In genomic region chr3:105832618-105833017, GRCh38 we compare ENCODE assay signal across 19 cellular contexts. TPM values are rescaled to one million over a fixed set of nuclear protein-coding genes. Genes with fewer than 3 reads are reported as not detected.
DNase-seq lines count a peak whose midpoint lies in the region; ATAC-seq, FAIRE-seq and TF ChIP-seq lines count a peak whose summit lies in the region.
"Had no signal": no experiment of that assay in that cellular context is flagged by ENCODE, and none has a peak within 500 bp of the region (broad histone marks: within the 10 kb centered on the region; RNA-seq: fewer than 3 reads in every experiment).

No MANE protein-coding gene starts in this region.

- no peaks in the 10 kb centered on the region for H3K36me3 ChIP-seq in neural cell (ENCODE audit: insufficient read depth, low read length)
- H3K36me3 ChIP-seq: lower lobe of right lung had no signal

- H3K4me3 ChIP-seq in neural cell (ENCODE audit: low read length) = no peak overlapping the region
- H3K4me3 ChIP-seq: A549, lower lobe of right lung, smooth muscle cell had no signal

- H3K4me3 Mint-ChIP-seq in activated CD4-positive, alpha-beta T cell treated with anti-CD3 and anti-CD28 coated beads, Interleukin-2, amount 10 ng/mL, durations not matched to agents 7 days and 5 days = peak overlapping the region; percentile 26
- H3K4me3 Mint-ChIP-seq in activated T-helper 17 cell treated with anti-CD3 and anti-CD28 coated beads, Interleukin-2, amount 50 U/mL, for 72 hours = peak overlapping the region; percentile 71
- H3K4me3 Mint-ChIP-seq: activated B cell treated with CpG ODN at 0.5 μM for 24 hours had no signal

- CTCF ChIA-PET in activated CD4-positive, alpha-beta T cell treated with anti-CD3 and anti-CD28 coated beads, Interleukin-2, amount 10 ng/mL, durations not matched to agents 7 days and 5 days (lab: Charles Lee) = interaction anchor here (0.7 kb wide), 1 partner anchor 32 kb away, joined by 3 read pairs; no protein-coding TSS in a partner anchor
- CTCF ChIA-PET in GM10248 (lab: Yijun Ruan, JAX) = no interaction called here

- H4K20me1 ChIP-seq in neural cell (ENCODE audit: insufficient read depth) = no peaks in the 10 kb centered on the region

- TF ChIP-seq CTCF in neural cell (IDR thresholded peaks at IDR 0.05; ENCODE audit: poor library complexity, severe bottlenecking) = no peak
- TF ChIP-seq CTCF in GM10248 (IDR thresholded peaks at IDR 0.05; ENCODE audit: control extremely low read depth, extremely low read depth, low read depth, missing control alignments) = no peak

- no peaks in the 10 kb centered on the region for H3K9me3 ChIP-seq in neural cell (ENCODE audit: low read length)
- H3K9me3 ChIP-seq: A549, lower lobe of right lung had no signal

- POLR2A ChIA-PET in activated CD4-positive, alpha-beta T cell treated with anti-CD3 and anti-CD28 coated beads, Interleukin-2, amount 10 ng/mL, durations not matched to agents 7 days and 5 days (lab: Charles Lee) = interaction anchor here (0.6 kb wide), 1 partner anchor 9 kb away, joined by 3 read pairs; no protein-coding TSS in a partner anchor
- POLR2A ChIA-PET in GM10248 (lab: Yijun Ruan, JAX) = no interaction called here

- peak; percentile 55 for ATAC-seq in activated T-helper 17 cell treated with anti-CD3 and anti-CD28 coated beads, Interleukin-2, amount 50 U/mL, for 72 hours (replicated peaks)
- ATAC-seq in HG02610 (IDR thresholded peaks at IDR 0.05; ENCODE audit: unreplicated experiment) = no peak
- ATAC-seq: A549, lower lobe of right lung had no signal

- H3K4me2 ChIP-seq in neural cell (ENCODE audit: low read length) = no peak overlapping the region
- H3K4me2 ChIP-seq: A549, smooth muscle cell had no signal

- peak; percentile 28 for DNase-seq in activated CD4-positive, alpha-beta T cell treated with anti-CD3 and anti-CD28 coated beads, Interleukin-2, amount 10 ng/mL, durations not matched to agents 7 days and 5 days
- no peak for DNase-seq in activated CD4-positive, alpha-beta T cell treated with anti-CD3 and anti-CD28 coated beads for 1 hour
- DNase-seq in GM18507 (ENCODE audit: extremely low spot score, insufficient read length, low read depth) (no peak), GM10248 (ENCODE audit: extremely low spot score) (no peak), islet precursor cell (no peak)
- DNase-seq: activated B cell treated with CpG ODN at 0.5 μM for 24 hours; C1 segment of cervical spinal cord; DMS79 treated with DMSO at 0.1 percent for 48 hours; lower lobe of right lung; NCI-H1105 treated with DMSO at 0.1 percent for 48 hours; NCI-H2107; NCI-H524 treated with DMSO at 0.1 percent for 48 hours; SHP77 treated with DMSO at 0.1 percent for 48 hours; stimulated activated CD4-positive, alpha-beta T cell treated with anti-CD3 and anti-CD28 coated beads, Interleukin-4, amount 100 ng/mL, for 4 hours had no signal

- TF ChIP-seq EP300 in neural cell (conservative IDR thresholded peaks at IDR 0.05; ENCODE audit: poor library complexity, severe bottlenecking) = peak; percentile 11

- H3K27ac ChIP-seq in neural cell (ENCODE audit: low read length) = no peak overlapping the region
- H3K27ac ChIP-seq: A549, lower lobe of right lung had no signal

- H3F3A ChIP-seq in neural cell (ENCODE audit: insufficient read depth, low read length, poor library complexity, severe bottlenecking) = no peaks in the 10 kb centered on the region

- H3K27ac Mint-ChIP-seq in activated CD4-positive, alpha-beta T cell treated with anti-CD3 and anti-CD28 coated beads, Interleukin-2, amount 10 ng/mL, durations not matched to agents 7 days and 5 days = peak overlapping the region; percentile 85
- peak overlapping the region; percentile 88 for H3K27ac Mint-ChIP-seq in activated T-helper 17 cell treated with anti-CD3 and anti-CD28 coated beads, Interleukin-2, amount 50 U/mL, for 72 hours
- H3K27ac Mint-ChIP-seq: activated B cell treated with CpG ODN at 0.5 μM for 24 hours had no signal

- H3K4me1 Mint-ChIP-seq in activated CD4-positive, alpha-beta T cell treated with anti-CD3 and anti-CD28 coated beads, Interleukin-2, amount 10 ng/mL, durations not matched to agents 7 days and 5 days = peaks cover 77% of the 10 kb centered on the region
- H3K4me1 Mint-ChIP-seq in activated T-helper 17 cell treated with anti-CD3 and anti-CD28 coated beads, Interleukin-2, amount 50 U/mL, for 72 hours = peaks cover 59% of the 10 kb centered on the region

- no peak overlapping the region for H3K9ac ChIP-seq in neural cell (ENCODE audit: low read length)

- FAIRE-seq in GM18507 (lab: Jason Lieb, UNC) = peak; percentile 64
- FAIRE-seq: A549 had no signal

- no peaks in the 10 kb centered on the region for H3K27me3 ChIP-seq in neural cell (ENCODE audit: insufficient read depth, low read depth, low read length)

- H2AFZ ChIP-seq in neural cell (ENCODE audit: low read depth, low read length) = no peak overlapping the region

- H3K79me2 ChIP-seq in neural cell (replicated peaks; ENCODE audit: insufficient read depth, low read length) = peaks cover 7% of the 10 kb centered on the region

- peaks cover 60% of the 10 kb centered on the region for H3K36me3 Mint-ChIP-seq in activated CD4-positive, alpha-beta T cell treated with anti-CD3 and anti-CD28 coated beads, Interleukin-2, amount 10 ng/mL, durations not matched to agents 7 days and 5 days (ENCODE audit: low read depth)
- peaks cover 86% of the 10 kb centered on the region for H3K36me3 Mint-ChIP-seq in activated T-helper 17 cell treated with anti-CD3 and anti-CD28 coated beads, Interleukin-2, amount 50 U/mL, for 72 hours (ENCODE audit: low read depth)

- no peaks in the 10 kb centered on the region for H3K9me2 ChIP-seq in neural cell (ENCODE audit: insufficient read depth, low read length)

- H3K27me3 Mint-ChIP-seq in activated CD4-positive, alpha-beta T cell treated with anti-CD3 and anti-CD28 coated beads, Interleukin-2, amount 10 ng/mL, durations not matched to agents 7 days and 5 days = no peaks in the 10 kb centered on the region
- no peaks in the 10 kb centered on the region for H3K27me3 Mint-ChIP-seq in activated T-helper 17 cell treated with anti-CD3 and anti-CD28 coated beads, Interleukin-2, amount 50 U/mL, for 72 hours
- H3K27me3 Mint-ChIP-seq: activated B cell treated with CpG ODN at 0.5 μM for 24 hours had no signal

- H3K9me3 Mint-ChIP-seq in activated CD4-positive, alpha-beta T cell treated with anti-CD3 and anti-CD28 coated beads, Interleukin-2, amount 10 ng/mL, durations not matched to agents 7 days and 5 days = peaks cover 14% of the 10 kb centered on the region
- H3K9me3 Mint-ChIP-seq in activated T-helper 17 cell treated with anti-CD3 and anti-CD28 coated beads, Interleukin-2, amount 50 U/mL, for 72 hours = no peaks in the 10 kb centered on the region
- H3K9me3 Mint-ChIP-seq: activated B cell treated with CpG ODN at 0.5 μM for 24 hours had no signal

- no peak for TF ChIP-seq RAD21 in neural cell (conservative IDR thresholded peaks at IDR 0.05)

TF ChIP-seq in neural cell, 6 proteins besides CTCF, POLR2A, EP300 and RAD21:
- TF ChIP-seq SMC3 (conservative IDR thresholded peaks at IDR 0.05; ENCODE audit: poor library complexity) (no peak), TAF1 (IDR thresholded peaks at IDR 0.05; ENCODE audit: low read depth) (no peak), EZH2 (IDR thresholded peaks at IDR 0.05; ENCODE audit: borderline replicate concordance, insufficient read depth, low read length, poor library complexity, severe bottlenecking) (no peak), MXI1 (conservative IDR thresholded peaks at IDR 0.05; ENCODE audit: poor library complexity, severe bottlenecking) (no peak), POLR2AphosphoS5 (IDR thresholded peaks at IDR 0.05) (no peak)
- TF ChIP-seq, protein P1, sequence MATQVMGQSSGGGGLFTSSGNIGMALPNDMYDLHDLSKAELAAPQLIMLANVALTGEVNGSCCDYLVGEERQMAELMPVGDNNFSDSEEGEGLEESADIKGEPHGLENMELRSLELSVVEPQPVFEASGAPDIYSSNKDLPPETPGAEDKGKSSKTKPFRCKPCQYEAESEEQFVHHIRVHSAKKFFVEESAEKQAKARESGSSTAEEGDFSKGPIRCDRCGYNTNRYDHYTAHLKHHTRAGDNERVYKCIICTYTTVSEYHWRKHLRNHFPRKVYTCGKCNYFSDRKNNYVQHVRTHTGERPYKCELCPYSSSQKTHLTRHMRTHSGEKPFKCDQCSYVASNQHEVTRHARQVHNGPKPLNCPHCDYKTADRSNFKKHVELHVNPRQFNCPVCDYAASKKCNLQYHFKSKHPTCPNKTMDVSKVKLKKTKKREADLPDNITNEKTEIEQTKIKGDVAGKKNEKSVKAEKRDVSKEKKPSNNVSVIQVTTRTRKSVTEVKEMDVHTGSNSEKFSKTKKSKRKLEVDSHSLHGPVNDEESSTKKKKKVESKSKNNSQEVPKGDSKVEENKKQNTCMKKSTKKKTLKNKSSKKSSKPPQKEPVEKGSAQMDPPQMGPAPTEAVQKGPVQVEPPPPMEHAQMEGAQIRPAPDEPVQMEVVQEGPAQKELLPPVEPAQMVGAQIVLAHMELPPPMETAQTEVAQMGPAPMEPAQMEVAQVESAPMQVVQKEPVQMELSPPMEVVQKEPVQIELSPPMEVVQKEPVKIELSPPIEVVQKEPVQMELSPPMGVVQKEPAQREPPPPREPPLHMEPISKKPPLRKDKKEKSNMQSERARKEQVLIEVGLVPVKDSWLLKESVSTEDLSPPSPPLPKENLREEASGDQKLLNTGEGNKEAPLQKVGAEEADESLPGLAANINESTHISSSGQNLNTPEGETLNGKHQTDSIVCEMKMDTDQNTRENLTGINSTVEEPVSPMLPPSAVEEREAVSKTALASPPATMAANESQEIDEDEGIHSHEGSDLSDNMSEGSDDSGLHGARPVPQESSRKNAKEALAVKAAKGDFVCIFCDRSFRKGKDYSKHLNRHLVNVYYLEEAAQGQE (IDR thresholded peaks at IDR 0.05; ENCODE audit: borderline replicate concordance) = no peak

RNA-seq across cellular contexts. Expression of gene CBLB, which starts 36.2 kb away (rescaled TPM):
- 100 to 1,000 TPM; 115 to 148 TPM for total RNA-seq in activated CD4-positive, alpha-beta T cell treated with anti-CD3 and anti-CD28 coated beads, Interleukin-2, amount 10 ng/mL, durations not matched to agents 7 days and 5 days
- 100 to 1,000 TPM in 1 of 2 donors, 10 to 100 TPM in 1; 41.4 to 110 TPM for total RNA-seq in activated T-helper 17 cell treated with anti-CD3 and anti-CD28 coated beads, Interleukin-2, amount 50 U/mL, for 72 hours
- polyA plus RNA-seq in neural cell = 32.6 and 36.4 TPM in 2 replicates
- polyA minus RNA-seq in neural cell = 120 and 212 TPM in 2 replicates
